In the genomic region with DNA sequence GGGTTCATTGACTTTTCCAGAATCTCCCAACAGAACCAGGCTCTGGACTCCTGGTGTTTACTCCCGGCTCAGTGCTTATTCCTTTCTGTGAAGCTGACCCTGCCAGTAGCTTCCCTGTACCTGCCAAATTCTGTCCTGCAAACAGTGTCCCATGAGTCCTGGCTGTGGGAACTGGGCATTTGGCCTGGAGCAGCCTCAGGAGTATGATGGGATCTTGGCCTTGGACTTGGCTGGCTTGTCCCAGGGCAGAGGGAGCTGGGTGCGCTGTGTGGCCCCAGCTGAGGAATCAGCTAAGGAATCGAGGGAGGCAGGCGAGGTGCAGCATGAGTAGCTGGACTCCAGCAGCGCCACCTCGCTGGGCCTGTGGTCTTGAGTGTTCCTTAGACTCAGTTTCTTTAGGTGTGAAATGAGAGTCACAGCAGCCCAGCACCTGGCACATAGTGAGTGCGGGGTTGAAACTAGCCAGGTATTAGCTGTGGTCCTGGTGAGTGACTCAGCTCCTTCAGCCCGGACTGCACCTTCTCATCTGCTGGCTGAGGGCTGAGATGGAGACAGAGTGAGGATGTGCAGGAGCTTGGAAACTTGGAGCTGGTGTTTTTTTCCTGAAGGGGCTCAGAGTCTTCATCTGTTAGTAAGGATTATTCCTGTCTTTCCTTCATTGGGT, we compare ENCODE assay signal across 10 cellular contexts. TPM values are rescaled to one million over a fixed set of nuclear protein-coding genes. Genes with fewer than 3 reads are reported as not detected.
A peak's percentile ranks its signal among the peaks of the same experiment; 100 is the strongest.
DNase-seq lines count a peak whose midpoint lies in the region; ATAC-seq and TF ChIP-seq lines count a peak whose summit lies in the region.
"Had no signal": no experiment of that assay in that cellular context is flagged by ENCODE, and none has a peak within 500 bp of the region (broad histone marks: within the 10 kb centered on the region; RNA-seq: fewer than 3 reads in every experiment).

No MANE protein-coding gene starts in this region.

- no peaks in the 10 kb centered on the region for H3K9me3 ChIP-seq in HEK293 (ENCODE audit: control insufficient read depth, insufficient read depth, low read depth, low read length)

- CTCF ChIA-PET in HEK293 (lab: Yijun Ruan, JAX) = interaction anchor here (0.6 to 2.3 kb wide), 3 partner anchors 11 to 59 kb away, joined by 3 to 20 read pairs (median 3); no protein-coding TSS in a partner anchor

- ATAC-seq in activated T-helper 17 cell treated with anti-CD3 and anti-CD28 coated beads, Interleukin-2, amount 50 U/mL, for 72 hours (replicated peaks) = peak; percentile 35
- no peak for ATAC-seq in omental fat pad (ENCODE audit: low FRiP score)

- H3K36me3 Mint-ChIP-seq in activated T-helper 17 cell treated with anti-CD3 and anti-CD28 coated beads, Interleukin-2, amount 50 U/mL, for 72 hours (ENCODE audit: low read depth) = peaks cover 82% of the 10 kb centered on the region

- TF ChIP-seq CTCF in HEK293 (tag by site-specific recombination; IDR thresholded peaks at IDR 0.05) (no peak), omental fat pad (IDR thresholded peaks at IDR 0.05) (no peak)

- H3K4me3 Mint-ChIP-seq in activated T-helper 17 cell treated with anti-CD3 and anti-CD28 coated beads, Interleukin-2, amount 50 U/mL, for 72 hours = no peak overlapping the region

- no peaks in the 10 kb centered on the region for H3K9me3 Mint-ChIP-seq in activated T-helper 17 cell treated with anti-CD3 and anti-CD28 coated beads, Interleukin-2, amount 50 U/mL, for 72 hours

- peaks cover 30% of the 10 kb centered on the region for H3K4me1 Mint-ChIP-seq in activated T-helper 17 cell treated with anti-CD3 and anti-CD28 coated beads, Interleukin-2, amount 50 U/mL, for 72 hours

- no peak overlapping the region for H3K4me3 ChIP-seq in HEK293 (ENCODE audit: low read depth, low read length)

- no peaks in the 10 kb centered on the region for H3K4me1 ChIP-seq in HEK293 (ENCODE audit: control insufficient read depth, insufficient read depth, low read length)

- POLR2A ChIA-PET in HEK293 (lab: Yijun Ruan, JAX) = interaction anchor here (0.5 to 4.2 kb wide), 4 partner anchors 10 to 1251 kb away, joined by 3 to 35 read pairs (median 4); a partner anchor contains a TSS

- H3K27ac Mint-ChIP-seq in activated T-helper 17 cell treated with anti-CD3 and anti-CD28 coated beads, Interleukin-2, amount 50 U/mL, for 72 hours = peak overlapping the region; percentile 51

- H3K27ac ChIP-seq in HEK293 (ENCODE audit: extremely low read depth, low read depth, low read length) = no peak overlapping the region

- peaks cover 56 to 69% of the 10 kb centered on the region in 2 experiments for H3K36me3 ChIP-seq in HEK293 (ENCODE audit: control insufficient read depth in 2 of 2, insufficient read depth in 1 of 2, low read length in 2 of 2)

- DNase-seq in globus pallidus (ENCODE audit: low spot score) (peak; percentile 51), putamen (ENCODE audit: low spot score) (peak; percentile 24), omental fat pad (ENCODE audit: low spot score) (no peak), NOMO-1 treated with dmso at 0.1 percent for 144 hours (lab: John Stamatoyannopoulos, UW; ENCODE audit: unreplicated experiment) (no peak)
- DNase-seq in stimulated activated CD4-positive, alpha-beta T cell treated with anti-CD3 and anti-CD28 coated beads, Interleukin-4, amount 100 ng/mL, for 4 hours = no peak
- DNase-seq: Karpas-422, NCI-H748 treated with DMSO at 0.1 percent for 48 hours had no signal

- no peaks in the 10 kb centered on the region for H3K27me3 Mint-ChIP-seq in activated T-helper 17 cell treated with anti-CD3 and anti-CD28 coated beads, Interleukin-2, amount 50 U/mL, for 72 hours

TF ChIP-seq in HEK293, 187 proteins besides CTCF, POLR2A, EP300 and RAD21:
- peak; percentile 64 for TF ChIP-seq ZBTB20 (tag by site-specific recombination; IDR thresholded peaks at IDR 0.05)
- TF ChIP-seq, protein P1, sequence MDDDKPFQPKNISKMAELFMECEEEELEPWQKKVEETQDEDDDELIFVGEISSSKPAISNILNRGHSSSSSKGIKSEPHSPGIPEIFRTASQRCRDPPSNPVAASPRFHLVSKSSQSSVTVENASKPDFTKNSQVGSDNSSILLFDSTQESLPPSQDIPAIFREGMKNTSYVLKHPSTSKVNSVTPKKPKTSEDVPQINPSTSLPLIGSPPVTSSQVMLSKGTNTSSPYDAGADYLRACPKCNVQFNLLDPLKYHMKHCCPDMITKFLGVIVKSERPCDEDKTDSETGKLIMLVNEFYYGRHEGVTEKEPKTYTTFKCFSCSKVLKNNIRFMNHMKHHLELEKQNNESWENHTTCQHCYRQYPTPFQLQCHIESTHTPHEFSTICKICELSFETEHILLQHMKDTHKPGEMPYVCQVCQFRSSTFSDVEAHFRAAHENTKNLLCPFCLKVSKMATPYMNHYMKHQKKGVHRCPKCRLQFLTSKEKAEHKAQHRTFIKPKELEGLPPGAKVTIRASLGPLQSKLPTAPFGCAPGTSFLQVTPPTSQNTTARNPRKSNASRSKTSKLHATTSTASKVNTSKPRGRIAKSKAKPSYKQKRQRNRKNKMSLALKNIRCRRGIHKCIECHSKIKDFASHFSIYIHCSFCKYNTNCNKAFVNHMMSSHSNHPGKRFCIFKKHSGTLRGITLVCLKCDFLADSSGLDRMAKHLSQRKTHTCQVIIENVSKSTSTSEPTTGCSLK (tag by site-specific recombination; IDR thresholded peaks at IDR 0.05) = no peak

RNA-seq across cellular contexts. Expression of a gene that starts 10.4 kb away (rescaled TPM):
- total RNA-seq in activated T-helper 17 cell treated with anti-CD3 and anti-CD28 coated beads, Interleukin-2, amount 50 U/mL, for 72 hours = 10 to 100 TPM; 87.5 TPM
- 10 to 100 TPM; 49.3 to 78.2 (median 73.4) TPM for total RNA-seq in omental fat pad

RNA-seq across cellular contexts. Expression of a gene that starts 27.1 kb away (rescaled TPM):
- 10 to 100 TPM in 1 of 2 donors, 1 to 10 TPM in 1; 6.7 to 11.6 TPM for total RNA-seq in activated T-helper 17 cell treated with anti-CD3 and anti-CD28 coated beads, Interleukin-2, amount 50 U/mL, for 72 hours
- total RNA-seq in omental fat pad = 1 to 10 TPM in 2 of 4 donors, under 1 TPM in 2; 0.31 to 1.7 (median 1.1) TPM
- total RNA-seq: fibroblast of lung had no signal

RNA-seq across cellular contexts. Expression of a gene that starts 29.9 kb away (rescaled TPM):
- total RNA-seq in activated T-helper 17 cell treated with anti-CD3 and anti-CD28 coated beads, Interleukin-2, amount 50 U/mL, for 72 hours = 10 to 100 TPM; 56.9 to 57.2 TPM
- total RNA-seq in omental fat pad = 10 to 100 TPM; 22.2 to 34.1 (median 27.9) TPM

RNA-seq across cellular contexts. Expression of a gene that starts 43.8 kb away (rescaled TPM):
- total RNA-seq in activated T-helper 17 cell treated with anti-CD3 and anti-CD28 coated beads, Interleukin-2, amount 50 U/mL, for 72 hours = 10 to 100 TPM; 19.8 to 27.7 TPM
- 10 to 100 TPM; 13.6 to 23.7 (median 19.4) TPM for total RNA-seq in omental fat pad

RNA-seq across cellular contexts. Expression of a gene that starts 47.9 kb away (rescaled TPM):
- total RNA-seq in activated T-helper 17 cell treated with anti-CD3 and anti-CD28 coated beads, Interleukin-2, amount 50 U/mL, for 72 hours = 10 to 100 TPM; 41.4 to 52.0 TPM
- 10 to 100 TPM in 2 of 4 donors, 1 to 10 TPM in 2; 5.8 to 26.5 (median 13.5) TPM for total RNA-seq in omental fat pad

Comparison
In these comparisons a context has a peak if more than half of its experiments do, and no peak if none do; other contexts are left out.
1. DNase-seq: peak in globus pallidus (single experiment) and putamen (single experiment); none in stimulated activated CD4-positive, alpha-beta T cell treated with anti-CD3 and anti-CD28 coated beads, Interleukin-4, amount 100 ng/mL, for 4 hours (0 of 2), omental fat pad (single experiment) and NOMO-1 treated with dmso at 0.1 percent for 144 hours (single experiment).